7 cellular contexts compared by ENCODE assay signal in genomic region chr1:145528165-145528564, GRCh38.
DNase-seq lines count a peak whose midpoint lies in the region; TF ChIP-seq lines count a peak whose summit lies in the region.
"Not testable (repeated sequence)": the region's sequence is repeated elsewhere in the genome, so short reads cannot be mapped to it uniquely, and the experiment has no call there.

No MANE protein-coding gene starts in this region.

- not testable (repeated sequence) for H3K27ac ChIP-seq in C4-2B

- H3K36me3 ChIP-seq in adipocyte (ENCODE audit: control insufficient read depth, insufficient read depth, low read length, severe bottlenecking); skeletal muscle satellite cell (ENCODE audit: insufficient read depth, low read length): not testable (repeated sequence)

- peak; percentile 50 for DNase-seq in LHCN-M2 (ENCODE audit: low read depth)
- peak; percentile 31 for DNase-seq in adipocyte (ENCODE audit: low read depth)
- DNase-seq in choroid plexus epithelial cell (ENCODE audit: low read depth) = peak; percentile 5
- DNase-seq in fibroblast of mammary gland (ENCODE audit: low read depth) = peak; percentile 68
- peak; percentile 21 for DNase-seq in iris pigment epithelial cell (ENCODE audit: low read depth)

- H3K4me3 ChIP-seq in adipocyte (ENCODE audit: low read length); choroid plexus epithelial cell (ENCODE audit: low read depth, low read length); fibroblast of mammary gland (ENCODE audit: control insufficient read depth, low read depth, low read length); skeletal muscle satellite cell (ENCODE audit: low read length): not testable (repeated sequence)

- not testable (repeated sequence) for H3K4me1 ChIP-seq in adipocyte (ENCODE audit: control insufficient read depth, insufficient read depth, low read length)
- H3K4me1 ChIP-seq in skeletal muscle satellite cell (ENCODE audit: control insufficient read depth, insufficient read depth, low read length) = peaks cover 11% of the 10 kb centered on the region

- peak; percentile 12; the same call in 1 of the 2 replicates for TF ChIP-seq CTCF in C4-2B (conservative IDR thresholded peaks at IDR 0.05)
- TF ChIP-seq CTCF in choroid plexus epithelial cell (conservative IDR thresholded peaks at IDR 0.05; ENCODE audit: low read depth, low read length); fibroblast of mammary gland (conservative IDR thresholded peaks at IDR 0.05; ENCODE audit: control insufficient read depth, insufficient read depth, low read depth, low read length): not testable (repeated sequence)

- peak overlapping the region; percentile 71 for H3K4me2 ChIP-seq in skeletal muscle satellite cell (ENCODE audit: low read length)

- not testable (repeated sequence) for H3K9me3 ChIP-seq in adipocyte (ENCODE audit: control insufficient read depth, low read length); skeletal muscle satellite cell (replicated peaks; ENCODE audit: low read length)

- not testable (repeated sequence) for H3K27me3 ChIP-seq in adipocyte (replicated peaks; ENCODE audit: control insufficient read depth, insufficient read depth, low read length); skeletal muscle satellite cell (ENCODE audit: control insufficient read depth, insufficient read depth, low read length)

- H3K9ac ChIP-seq in adipocyte (ENCODE audit: low read length) (peak overlapping the region; percentile 83), skeletal muscle satellite cell (ENCODE audit: low read depth, low read length) (peak overlapping the region; percentile 84)

Comparison
In these comparisons a context has a peak if more than half of its experiments do, and no peak if none do; other contexts are left out.
1. DNase-seq: peak in every context shown above with its lines; median percentile 68 in fibroblast of mammary gland; 50 in LHCN-M2; 31 in adipocyte; 21 in iris pigment epithelial cell; 5 in choroid plexus epithelial cell.